ENCODE assay signal across 8 cellular contexts in the genomic region with DNA sequence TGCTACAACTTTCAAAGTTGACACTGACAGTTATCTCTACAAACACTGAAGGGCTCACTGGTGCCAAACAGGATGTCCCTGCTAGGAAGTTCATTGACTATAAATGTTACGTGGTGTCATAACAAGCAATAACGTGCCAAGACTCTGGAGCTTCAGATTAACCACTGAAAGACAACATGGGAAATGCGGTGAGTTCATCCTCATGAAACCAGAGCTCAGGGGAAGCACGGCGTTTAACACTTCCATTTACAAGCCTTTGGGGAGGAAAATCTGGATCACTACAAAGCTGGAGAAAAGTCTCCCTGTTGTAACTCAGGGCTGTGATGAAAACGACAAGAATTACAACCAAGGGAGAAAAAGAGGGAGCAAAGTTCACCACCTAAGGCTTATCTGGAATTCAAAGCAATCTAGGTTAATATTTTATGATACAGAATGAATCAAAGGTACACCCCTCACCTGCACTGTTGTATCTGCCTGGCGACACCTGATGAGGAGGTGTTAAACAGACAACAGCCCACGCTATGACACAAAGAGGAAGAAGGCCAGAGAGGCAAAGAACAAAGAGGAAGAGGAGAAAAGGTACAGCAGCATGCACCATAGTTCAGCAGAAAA. TPM values are rescaled to one million over a fixed set of nuclear protein-coding genes. Genes with fewer than 3 reads are reported as not detected.
DNase-seq lines count a peak whose midpoint lies in the region; ATAC-seq, FAIRE-seq and TF ChIP-seq lines count a peak whose summit lies in the region.

No MANE protein-coding gene starts in this region.

- H3K9me3 ChIP-seq in OCI-LY1 (ENCODE audit: low read length), result no peaks in the 10 kb centered on the region

- H3K4me3 ChIP-seq in OCI-LY1 (ENCODE audit: low read depth, low read length, poor library complexity, severe bottlenecking), result no peak overlapping the region

- no peaks in the 10 kb centered on the region for H4K20me1 ChIP-seq in OCI-LY1 (ENCODE audit: insufficient read depth, low read length)

- H3K27ac ChIP-seq in OCI-LY1 (ENCODE audit: low read depth, low read length, poor library complexity, severe bottlenecking) (peak overlapping the region; percentile 45), foreskin keratinocyte (peak overlapping the region; percentile 28)

- ATAC-seq in GM21619 (IDR thresholded peaks at IDR 0.05; ENCODE audit: unreplicated experiment), result peak; percentile 24
- ATAC-seq in foreskin keratinocyte, result peak; percentile 33

- no peaks in the 10 kb centered on the region for H3F3A ChIP-seq in OCI-LY1 (ENCODE audit: insufficient read depth, low read length)

- TF ChIP-seq CTCF in OCI-LY1 (IDR thresholded peaks at IDR 0.05; ENCODE audit: low read length), result no peak
- TF ChIP-seq CTCF in foreskin keratinocyte (conservative IDR thresholded peaks at IDR 0.05), result no peak

- no peaks in the 10 kb centered on the region for H3K27me3 ChIP-seq in OCI-LY1 (ENCODE audit: insufficient read depth, low read length)
- H3K27me3 ChIP-seq in foreskin keratinocyte, result no peaks in the 10 kb centered on the region

- no peaks in the 10 kb centered on the region for H3K79me2 ChIP-seq in OCI-LY1 (ENCODE audit: insufficient read depth, low read length)

- DNase-seq in COR-L47 (lab: John Stamatoyannopoulos, UW) (peak; percentile 40), foreskin keratinocyte (peak in 1 of 2 donors; percentile 32), frontal cortex (ENCODE audit: low spot score in 2 of 2) (no peak), G401 (ENCODE audit: low spot score) (no peak), NCI-H2107 (lab: John Stamatoyannopoulos, UW) (no peak)
- no peak for DNase-seq in stimulated activated CD4-positive, alpha-beta T cell treated with anti-CD3 and anti-CD28 coated beads, Interleukin-2, amount 100 ng/mL, for 48 hours

- H2AFZ ChIP-seq in OCI-LY1 (ENCODE audit: low read length), result no peak overlapping the region

- in situ Hi-C loops in G401 (cut with HindIII; ENCODE audit: low sequenced_read_pairs), result no loop called here

- H3K4me1 ChIP-seq in OCI-LY1 (ENCODE audit: insufficient read depth, low read length, severe bottlenecking) (peaks cover 30% of the 10 kb centered on the region), foreskin keratinocyte (peaks cover 13% of the 10 kb centered on the region)

- FAIRE-seq in frontal cortex (lab: Jason Lieb, UNC), result no peak

- peaks cover 14% of the 10 kb centered on the region; the same call in 1 of the 2 replicates for H3K36me3 ChIP-seq in OCI-LY1 (ENCODE audit: insufficient read depth, low read length)

- no peaks in the 10 kb centered on the region for H3K9me2 ChIP-seq in OCI-LY1 (ENCODE audit: low read depth, low read length)

- H3K4me2 ChIP-seq in OCI-LY1 (ENCODE audit: low read length), result peak overlapping the region; percentile 3; the same call in 1 of the 2 replicates

- no peak overlapping the region for H3K9ac ChIP-seq in OCI-LY1 (ENCODE audit: low read length)

RNA-seq across cellular contexts. Expression of a gene that starts 27.0 kb away (rescaled TPM):
- total RNA-seq in foreskin keratinocyte (17.6 and 18.1 TPM in 2 replicates), frontal cortex (15.9 TPM)
- polyA plus RNA-seq in foreskin keratinocyte, result 7.4 and 9.3 TPM in 2 replicates
- 28.9 and 32.0 TPM in 2 replicates for total RNA-seq in G401 (2014; rRNA removed; shearing (Covaris generic))
